Comparison of ENCODE assay signal across 8 cellular contexts in genomic region chr7:113494797-113495566, GRCh38.
DNase-seq lines count a peak whose midpoint lies in the region; ATAC-seq, FAIRE-seq and TF ChIP-seq lines count a peak whose summit lies in the region.
"Not testable (repeated sequence)": the region's sequence is repeated elsewhere in the genome, so short reads cannot be mapped to it uniquely, and the experiment has no call there.

No MANE protein-coding gene starts in this region.

- ATAC-seq in GM18867 (IDR thresholded peaks at IDR 0.05; ENCODE audit: unreplicated experiment) (peak; percentile 46), GM21825 (IDR thresholded peaks at IDR 0.05; ENCODE audit: unreplicated experiment) (peak; percentile 47), HG03342 (IDR thresholded peaks at IDR 0.05; ENCODE audit: unreplicated experiment) (peak; percentile 49), heart left ventricle (peak; percentile 96 to 99 (median 97)), left ventricle myocardium superior (peak; percentile 98)
- not testable (repeated sequence) for ATAC-seq in pancreas

- not testable (repeated sequence) for H3K4me3 ChIP-seq in bronchial epithelial cell (ENCODE audit: low read depth, low read length); heart left ventricle; pancreas

- TF ChIP-seq CTCF in bronchial epithelial cell (IDR thresholded peaks at IDR 0.05; ENCODE audit: insufficient read depth, low read length, severe bottlenecking); heart left ventricle (IDR thresholded peaks at IDR 0.05); pancreas (IDR thresholded peaks at IDR 0.05): not testable (repeated sequence)

- FAIRE-seq in GM12891 (lab: Jason Lieb, UNC) (peak; percentile 56), bronchial epithelial cell (lab: Jason Lieb, UNC) (peak; percentile 64), pancreas (lab: Jason Lieb, UNC) (peak; percentile 20)

- H3K27ac ChIP-seq in heart left ventricle = peak overlapping the region in 7 of 12 donors; percentile 53 to 83 (median 58)
- not testable (repeated sequence) for H3K27ac ChIP-seq in pancreas

- DNase-seq in GM12891 (ENCODE audit: insufficient read length, low spot score); bronchial epithelial cell (ENCODE audit: low read depth); heart left ventricle; left ventricle myocardium superior; pancreas: not testable (repeated sequence)

- not testable (repeated sequence) for H3K9me3 ChIP-seq in heart left ventricle, pancreas

- intact Hi-C loops in heart left ventricle (cut with DNase I); left ventricle myocardium superior (cut with micrococcal nuclease); pancreas (cut with DNase I): not testable (repeated sequence)

- not testable (repeated sequence) for H3K4me1 ChIP-seq in heart left ventricle, pancreas

- not testable (repeated sequence) for H3K36me3 ChIP-seq in bronchial epithelial cell (ENCODE audit: control insufficient read depth, insufficient read depth, low read length); heart left ventricle; pancreas

- H3K27me3 ChIP-seq in bronchial epithelial cell (ENCODE audit: control insufficient read depth, insufficient read depth, low read length); heart left ventricle; pancreas: not testable (repeated sequence)

- TF ChIP-seq POLR2A in GM12891 (IDR thresholded peaks at IDR 0.05; ENCODE audit: low read depth, low read length); heart left ventricle (IDR thresholded peaks at IDR 0.05): not testable (repeated sequence)

- WGBS in heart left ventricle, 4 donors = 0 to 17% (median 12%) methylated on average over 1 to 4 of the region's 8 CpGs; no CpG with 5 or more reads in 1 of the 4 donors
- WGBS in pancreas, 2 donors = 54 to 80% methylated on average over 1 to 3 of the region's 8 CpGs
